In genomic region chr22:23754220-23754919, GRCh38 we compare ENCODE assay signal across 1 cellular context.
TF ChIP-seq lines count a peak whose summit lies in the region.

Gene VPREB3, minus strand, starts transcription at chr22:23754425. Its CDS starts 62 bp downstream, at chr22:23754363.

TF ChIP-seq in HepG2, 621 proteins besides CTCF, POLR2A, EP300 and RAD21:
- TF ChIP-seq ZNF512 (CRISPR knock-in tag; IDR thresholded peaks at IDR 0.05), result no peak
